In genomic region chr3:174100744-174101143, GRCh38 we compare ENCODE assay signal across 23 cellular contexts.
DNase-seq lines count a peak whose midpoint lies in the region; ATAC-seq, FAIRE-seq and TF ChIP-seq lines count a peak whose summit lies in the region.
"Had no signal": no experiment of that assay in that cellular context is flagged by ENCODE, and none has a peak within 500 bp of the region (broad histone marks: within the 10 kb centered on the region; RNA-seq: fewer than 3 reads in every experiment).

No MANE protein-coding gene starts in this region.

- H3K4me1 ChIP-seq in MM.1S (ENCODE audit: low read length), result peaks cover 6% of the 10 kb centered on the region
- H3K4me1 ChIP-seq in GM12878 (ENCODE audit: control insufficient read depth, insufficient read depth, low read length), result no peaks in the 10 kb centered on the region
- H3K4me1 ChIP-seq in right atrium auricular region, result no peaks in the 10 kb centered on the region
- H3K4me1 ChIP-seq: BLaER1, Caco-2, esophagus muscularis mucosa, right lobe of liver, transverse colon had no signal

- H3K79me2 ChIP-seq in MM.1S (ENCODE audit: low read length) (no peaks in the 10 kb centered on the region), GM12878 (ENCODE audit: control insufficient read depth, insufficient read depth, low read length) (no peaks in the 10 kb centered on the region)

- no TSS peak for BruUV-seq in GM12878 (replicated peaks; lab: Mats Ljungman, UMichigan)

- H3K27ac ChIP-seq in MM.1S (ENCODE audit: low read length) (no peak overlapping the region), GM12878 (ENCODE audit: control insufficient read depth, insufficient read depth) (no peak overlapping the region), right atrium auricular region (no peak overlapping the region)
- H3K27ac ChIP-seq: BLaER1, esophagus muscularis mucosa, right lobe of liver, transverse colon had no signal

- H3K36me3 ChIP-seq in MM.1S (replicated peaks; ENCODE audit: insufficient read depth, low read length) (no peaks in the 10 kb centered on the region), GM12878 (ENCODE audit: control insufficient read depth in 2 of 2, insufficient read depth in 2 of 2, low read length in 1 of 2) (no peaks in the 10 kb centered on the region), right atrium auricular region (no peaks in the 10 kb centered on the region)
- H3K36me3 ChIP-seq: BLaER1, esophagus muscularis mucosa, right lobe of liver, transverse colon had no signal

- 50% methylated on average over 2 of the region's 2 CpGs for WGBS in GM12878 (ENCODE audit: insufficient coverage, insufficient replicate concordance, low lambda C conversion rate, missing lambda C conversion rate)

- no peaks in the 10 kb centered on the region for H3K9me2 ChIP-seq in MM.1S (replicated peaks; ENCODE audit: insufficient read depth, low read length)

- no peaks in the 10 kb centered on the region for H4K20me1 ChIP-seq in MM.1S (ENCODE audit: insufficient read depth, low read length)
- no peaks in the 10 kb centered on the region for H4K20me1 ChIP-seq in GM12878 (ENCODE audit: control insufficient read depth, insufficient read depth)
- H4K20me1 ChIP-seq: BLaER1 had no signal

- H3K4me3 ChIP-seq in MM.1S (ENCODE audit: low read length) (no peak overlapping the region), GM12878 (no peak overlapping the region), right atrium auricular region (no peak overlapping the region)
- H3K4me3 ChIP-seq: BLaER1, esophagus muscularis mucosa, lung, right lobe of liver, transverse colon had no signal

- ATAC-seq in GM12878, result peak; percentile 18; the same call in 2 of the 3 replicates
- ATAC-seq: activated CD8-positive, alpha-beta memory T cell treated with anti-CD3 and anti-CD28 coated beads, Interleukin-2, amount 10 ng/mL, durations not matched to agents 7 days and 5 days; activated T-helper 17 cell treated with anti-CD3 and anti-CD28 coated beads, Interleukin-2, amount 50 U/mL, for 72 hours had no signal

- DNase-seq in ACHN, result peak; percentile 58
- DNase-seq in H4 (ENCODE audit: low spot score), result peak; percentile 17
- no peak for DNase-seq in MM.1S
- no peak for DNase-seq in GM12878 (ENCODE audit: low read depth, low spot score)
- DNase-seq in right atrium auricular region (ENCODE audit: low spot score), result no peak
- no peak for DNase-seq in AG08396 (ENCODE audit: low spot score)
- no peak for DNase-seq in SIG-M5 (lab: John Stamatoyannopoulos, UW)
- DNase-seq in GM19239 (ENCODE audit: insufficient read length, low spot score), result no peak
- DNase-seq: activated CD4-positive, alpha-beta T cell treated with anti-CD3 and anti-CD28 coated beads for 4 hours; activated CD8-positive, alpha-beta memory T cell treated with anti-CD3 and anti-CD28 coated beads, Interleukin-2, amount 10 ng/mL, durations not matched to agents 7 days and 5 days; Caco-2; cerebellar nuclear complex; effector CD4-positive, alpha-beta T cell; EL; islet precursor cell; NCI-H82; right lobe of liver; transverse colon had no signal

- H3K27me3 ChIP-seq in MM.1S (replicated peaks; ENCODE audit: insufficient read depth, low read length), result no peaks in the 10 kb centered on the region
- H3K27me3 ChIP-seq in GM12878 (replicated peaks in 1 of 2; ENCODE audit: control insufficient read depth in 2 of 2, insufficient read depth in 2 of 2, low read length in 1 of 2), result no peaks in the 10 kb centered on the region
- no peaks in the 10 kb centered on the region for H3K27me3 ChIP-seq in right atrium auricular region
- H3K27me3 ChIP-seq: BLaER1, esophagus muscularis mucosa, right lobe of liver, transverse colon had no signal

- TF ChIP-seq POLR2A in GM12878 (IDR thresholded peaks at IDR 0.05; ENCODE audit: low read depth, low read length), result no peak

- H3K4me2 ChIP-seq in MM.1S (ENCODE audit: low read depth, low read length), result no peak overlapping the region
- no peak overlapping the region for H3K4me2 ChIP-seq in GM12878 (ENCODE audit: control insufficient read depth, insufficient read depth)
- H3K4me2 ChIP-seq: BLaER1 had no signal

- no peaks in the 10 kb centered on the region for H3K9me3 ChIP-seq in MM.1S (replicated peaks; ENCODE audit: insufficient read depth, low read length)
- no peaks in the 10 kb centered on the region for H3K9me3 ChIP-seq in GM12878 (replicated peaks; ENCODE audit: control insufficient read depth, insufficient read depth, low read length)
- H3K9me3 ChIP-seq in right atrium auricular region, result no peaks in the 10 kb centered on the region
- H3K9me3 ChIP-seq: BLaER1, Caco-2, esophagus muscularis mucosa, right lobe of liver, transverse colon had no signal

- RAD21 ChIA-PET in GM12878 (lab: Charles Lee; ENCODE audit: unreplicated experiment), result no interaction called here

- in situ Hi-C loops in ACHN (cut with HindIII; ENCODE audit: low pct_ligation_motif_present, low pct_unique_long_range_greater_than_20kb, low sequenced_read_pairs) (no loop called here), GM12878 (cut with MboI) (no loop called here)

- intact Hi-C loops in GM12878 (cut with micrococcal nuclease; ENCODE audit: unreplicated experiment), result no loop called here

- no peak for TF ChIP-seq EP300 in GM12878 (IDR thresholded peaks at IDR 0.05; ENCODE audit: borderline replicate concordance in 1 of 2, control insufficient read depth in 1 of 2, low read depth in 2 of 2, low read length in 2 of 2)

- no peak for TF ChIP-seq RAD21 in GM12878 (IDR thresholded peaks at IDR 0.05; ENCODE audit: insufficient read depth, low read depth, low read length)

- SMC1A ChIA-PET in GM12878 (lab: Charles Lee; ENCODE audit: uncharacterized antibody, unreplicated experiment), result no interaction called here

- H3K9ac ChIP-seq in MM.1S (ENCODE audit: low read length), result no peak overlapping the region
- no peak overlapping the region for H3K9ac ChIP-seq in GM12878 (ENCODE audit: control insufficient read depth, insufficient read depth, low read length)
- H3K9ac ChIP-seq: BLaER1 had no signal

- no peak for TF ChIP-seq CTCF in MM.1S (IDR thresholded peaks at IDR 0.05; ENCODE audit: low read length)
- no peak for TF ChIP-seq CTCF in GM12878 (IDR thresholded peaks at IDR 0.05 in 2 of 3, conservative IDR thresholded peaks at IDR 0.05 in 1 of 3; ENCODE audit: control insufficient read depth in 2 of 3, extremely low read depth in 1 of 3, insufficient read depth in 1 of 3, low read depth in 3 of 3, low read length in 3 of 3)
- no peak for TF ChIP-seq CTCF in right atrium auricular region (IDR thresholded peaks at IDR 0.05)

- H2AFZ ChIP-seq in MM.1S (ENCODE audit: low read length) (peak overlapping the region; percentile 7; the same call in 1 of the 2 replicates), GM12878 (ENCODE audit: control insufficient read depth, low read depth, low read length) (no peak overlapping the region)

- H3F3A ChIP-seq in MM.1S (ENCODE audit: insufficient read depth, low read length), result no peaks in the 10 kb centered on the region

- POLR2A ChIA-PET in GM12878 (lab: Charles Lee), result no interaction called here

- CTCF ChIA-PET in GM12878 (lab: Yijun Ruan, JAX), result no interaction called here

- no peak for FAIRE-seq in GM12878 (lab: Jason Lieb, UNC)
- FAIRE-seq in GM19239 (lab: Jason Lieb, UNC), result no peak
- FAIRE-seq: A204.1 had no signal

TF ChIP-seq in GM12878, 131 proteins besides CTCF, POLR2A, EP300 and RAD21 (continues in another document):
- TF ChIP-seq FOXM1 (IDR thresholded peaks at IDR 0.05; ENCODE audit: low read depth, low read length), result no peak
- TF ChIP-seq HDAC2 (IDR thresholded peaks at IDR 0.05), result no peak
- no peak for TF ChIP-seq REST (IDR thresholded peaks at IDR 0.05; ENCODE audit: low read depth, low read length)
- no peak for TF ChIP-seq CBX5 (IDR thresholded peaks at IDR 0.05; ENCODE audit: low read depth)
- no peak for TF ChIP-seq PKNOX1 (IDR thresholded peaks at IDR 0.05)
- TF ChIP-seq JUNB (IDR thresholded peaks at IDR 0.05), result no peak
- TF ChIP-seq ZNF207 (IDR thresholded peaks at IDR 0.05; ENCODE audit: borderline replicate concordance), result no peak
- no peak for TF ChIP-seq BHLHE40 (IDR thresholded peaks at IDR 0.05; ENCODE audit: borderline replicate concordance in 1 of 2, low read depth in 2 of 2, low read length in 1 of 2)
- TF ChIP-seq NFIC (IDR thresholded peaks at IDR 0.05; ENCODE audit: low read depth, low read length), result no peak
- no peak for TF ChIP-seq SIN3A (IDR thresholded peaks at IDR 0.05; ENCODE audit: low read depth, low read length)

Comparison
In these comparisons a context has a peak if more than half of its experiments do, and no peak if none do; other contexts are left out.
1. DNase-seq: peak in ACHN (single experiment) and H4 (single experiment); none in MM.1S (single experiment), GM12878 (single experiment), right atrium auricular region (single experiment), AG08396 (single experiment), SIG-M5 (single experiment) and GM19239 (single experiment).